ENCODE assay signal across 8 cellular contexts in genomic region chr16:19521471-19522368, GRCh38. TPM values are rescaled to one million over a fixed set of nuclear protein-coding genes. Genes with fewer than 3 reads are reported as not detected.
A peak's percentile ranks its signal among the peaks of the same experiment; 100 is the strongest.
DNase-seq lines count a peak whose midpoint lies in the region; ATAC-seq and TF ChIP-seq lines count a peak whose summit lies in the region.

TSS of gene GDE1 (minus strand) at chr16:19522098. CDS start at chr16:19521964, 134 bp downstream.

- peaks cover 61% of the 10 kb centered on the region for H3K4me1 Mint-ChIP-seq in activated T-cell treated with anti-CD3 and anti-CD28 coated beads, Interleukin-2, amount 50 U/mL, for 24 hours (ENCODE audit: low read depth)

- peaks cover 41% of the 10 kb centered on the region for H3K36me3 Mint-ChIP-seq in activated T-cell treated with anti-CD3 and anti-CD28 coated beads, Interleukin-2, amount 50 U/mL, for 24 hours (ENCODE audit: low read depth)

- peaks cover 0 to 2% of the 10 kb centered on the region in 2 donors for H3K4me1 ChIP-seq in esophagus (ENCODE audit: control insufficient read depth in 2 of 2, insufficient read depth in 2 of 2, low read length in 1 of 2)
- H3K4me1 ChIP-seq in muscle layer of colon (ENCODE audit: insufficient read depth, low read length), result peaks cover 44% of the 10 kb centered on the region

- no peaks in the 10 kb centered on the region for H3K9me3 Mint-ChIP-seq in activated T-cell treated with anti-CD3 and anti-CD28 coated beads, Interleukin-2, amount 50 U/mL, for 24 hours

- H3K9ac ChIP-seq in muscle layer of colon (ENCODE audit: low read length), result peak within 1 kb of the TSS; percentile 88

- no peaks in the 10 kb centered on the region for H3K27me3 Mint-ChIP-seq in activated T-cell treated with anti-CD3 and anti-CD28 coated beads, Interleukin-2, amount 50 U/mL, for 24 hours

- peak within 1 kb of the TSS; percentile 92 for H3K4me3 Mint-ChIP-seq in activated T-cell treated with anti-CD3 and anti-CD28 coated beads, Interleukin-2, amount 50 U/mL, for 24 hours

- peak within 1 kb of the TSS; percentile 88 to 94 for H3K4me3 ChIP-seq in esophagus (ENCODE audit: low read depth in 1 of 2, low read length in 2 of 2)
- peak within 1 kb of the TSS; percentile 76 to 77 for H3K4me3 ChIP-seq in muscle layer of colon (ENCODE audit: low read depth in 1 of 2, low read length in 2 of 2)

- no peak; the same call in 1 of the 2 replicates for TF ChIP-seq EP300 in Ishikawa (IDR thresholded peaks at IDR 0.05; ENCODE audit: borderline replicate concordance)

- TF ChIP-seq RAD21 in Ishikawa (IDR thresholded peaks at IDR 0.05; ENCODE audit: low read depth), result no peak

- H3K36me3 ChIP-seq in esophagus (ENCODE audit: control insufficient read depth in 2 of 2, insufficient read depth in 2 of 2, low read length in 1 of 2) (peaks cover 0 to 3% of the 10 kb centered on the region in 2 donors), muscle layer of colon (ENCODE audit: insufficient read depth, low read length) (peaks cover 4% of the 10 kb centered on the region)

- H3K27me3 ChIP-seq in esophagus (ENCODE audit: control insufficient read depth in 1 of 2, insufficient read depth in 2 of 2, low read length in 2 of 2), result no peaks in the 10 kb centered on the region
- no peaks in the 10 kb centered on the region for H3K27me3 ChIP-seq in muscle layer of colon (ENCODE audit: control insufficient read depth in 1 of 2, insufficient read depth in 2 of 2, low read length in 2 of 2)

- 0 to 1% methylated on average over 53 to 62 of the region's 62 CpGs for WGBS in esophagus, 2 donors

- H3K27ac Mint-ChIP-seq in activated T-cell treated with anti-CD3 and anti-CD28 coated beads, Interleukin-2, amount 50 U/mL, for 24 hours, result peak within 1 kb of the TSS; percentile 92

- DNase-seq in DMS53 (lab: John Stamatoyannopoulos, UW) (peak; percentile 93), OCI-M2 (lab: John Stamatoyannopoulos, UW; ENCODE audit: unreplicated experiment) (peak; percentile 54)
- peak; percentile 96 for DNase-seq in activated T-cell treated with anti-CD3 and anti-CD28 coated beads, Interleukin-2, amount 50 U/mL, for 24 hours
- peak; percentile 94 for DNase-seq in stimulated activated CD8-positive, alpha-beta memory T cell treated with anti-CD3 and anti-CD28 coated beads, Interleukin-7, amount 100 ng/mL, for 24 hours (ENCODE audit: low read depth)

- ATAC-seq in GM21576 (IDR thresholded peaks at IDR 0.05; ENCODE audit: unreplicated experiment), result peak; percentile 70

- no peaks in the 10 kb centered on the region for H3K9me3 ChIP-seq in esophagus (ENCODE audit: control insufficient read depth in 2 of 2, insufficient read depth in 1 of 2, low read depth in 1 of 2, low read length in 1 of 2)
- no peaks in the 10 kb centered on the region for H3K9me3 ChIP-seq in muscle layer of colon (ENCODE audit: low read length)

- H3K27ac ChIP-seq in esophagus (ENCODE audit: low read depth in 2 of 2, low read length in 1 of 2), result peak within 1 kb of the TSS; percentile 97 to 98
- H3K27ac ChIP-seq in muscle layer of colon (ENCODE audit: low read depth, low read length), result peak within 1 kb of the TSS; percentile 93

TF ChIP-seq in Ishikawa, 13 proteins besides CTCF, POLR2A, EP300 and RAD21:
- TF ChIP-seq REST (IDR thresholded peaks at IDR 0.05; ENCODE audit: low read depth) (no peak), ZBTB7A (IDR thresholded peaks at IDR 0.05; ENCODE audit: low read depth) (0 out of 2 replicates have a peak, but pooled peaks have one; percentile 62), CEBPB (IDR thresholded peaks at IDR 0.05) (no peak), NFIC (IDR thresholded peaks at IDR 0.05) (no peak), TAF1 (IDR thresholded peaks at IDR 0.05; ENCODE audit: low read depth) (peak; percentile 75; the same call in 1 of the 2 replicates), CREB1 (IDR thresholded peaks at IDR 0.05; ENCODE audit: low read depth) (no peak), MAX (IDR thresholded peaks at IDR 0.05) (peak; percentile 5; the same call in 1 of the 2 replicates), FOXM1 (IDR thresholded peaks at IDR 0.05; ENCODE audit: borderline replicate concordance, low read depth) (no peak), TCF12 (IDR thresholded peaks at IDR 0.05; ENCODE audit: low read depth) (peak; percentile 16; the same call in 1 of the 2 replicates), EGR1 (IDR thresholded peaks at IDR 0.05) (peak; percentile 48; the same call in 1 of the 2 replicates), YY1 (IDR thresholded peaks at IDR 0.05; ENCODE audit: low read depth) (peak; percentile 90), TEAD4 (IDR thresholded peaks at IDR 0.05) (no peak), USF1 (IDR thresholded peaks at IDR 0.05) (no peak)

RNA-seq across cellular contexts. Expression of gene GDE1, which starts in this region (rescaled TPM):
- polyA plus RNA-seq in esophagus, result 10 to 100 TPM; 21.4 to 28.9 TPM

Comparison
In these comparisons a context has a peak if more than half of its experiments do, and no peak if none do; other contexts are left out.
1. Peak in every context shown above with its lines: DNase-seq, ATAC-seq, H3K4me3 ChIP-seq and H3K27ac ChIP-seq.